Comparison of ENCODE assay signal across 18 cellular contexts in the genomic region with DNA sequence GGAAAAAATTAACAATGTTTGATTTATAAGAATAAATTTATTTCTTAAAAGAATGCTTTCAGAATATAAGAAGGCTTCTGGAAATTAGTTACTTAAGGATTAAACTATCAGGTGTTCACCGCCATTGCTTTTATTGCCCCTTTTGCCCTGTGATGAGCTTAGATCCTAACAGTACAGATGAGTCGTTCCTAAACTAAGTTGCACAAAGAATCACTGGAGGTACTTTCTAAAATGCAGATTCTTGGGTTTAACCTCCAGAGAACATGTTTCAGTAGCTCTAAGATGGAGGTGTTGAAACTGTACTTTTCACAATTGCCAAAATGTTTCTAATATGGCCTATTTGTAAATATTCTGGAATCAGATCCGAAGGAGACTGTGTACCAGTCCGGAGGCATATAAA.
DNase-seq lines count a peak whose midpoint lies in the region; ATAC-seq, FAIRE-seq and TF ChIP-seq lines count a peak whose summit lies in the region.
"Had no signal": no experiment of that assay in that cellular context is flagged by ENCODE, and none has a peak within 500 bp of the region (broad histone marks: within the 10 kb centered on the region; RNA-seq: fewer than 3 reads in every experiment).

No MANE protein-coding gene starts in this region.

- peak; percentile 30 for ATAC-seq in activated CD8-positive, alpha-beta T cell treated with anti-CD3 and anti-CD28 coated beads for 36 hours
- ATAC-seq in activated CD8-positive, alpha-beta T cell treated with anti-CD3 and anti-CD28 coated beads, Interleukin-2, amount 10 ng/mL, durations not matched to agents 7 days and 5 days: no peak
- ATAC-seq in HepG2 (no peak), right lobe of liver (no peak)

- no peak overlapping the region for H3K4me3 ChIP-seq in HepG2 (replicated peaks in 1 of 3; ENCODE audit: insufficient read depth in 1 of 3, low read depth in 2 of 3, low read length in 3 of 3)
- no peak overlapping the region for H3K4me3 ChIP-seq in right lobe of liver
- H3K4me3 ChIP-seq: BLaER1 had no signal

- H3K27me3 ChIP-seq in HepG2 (ENCODE audit: control insufficient read depth in 1 of 2, insufficient read depth in 2 of 2, low read length in 2 of 2) (no peaks in the 10 kb centered on the region), right lobe of liver (no peaks in the 10 kb centered on the region)
- H3K27me3 ChIP-seq: BLaER1 had no signal

- no peak for TF ChIP-seq POLR2A in HepG2 (IDR thresholded peaks at IDR 0.05; ENCODE audit: insufficient read depth in 1 of 2, low read depth in 2 of 2, low read length in 2 of 2)
- TF ChIP-seq POLR2A in right lobe of liver (IDR thresholded peaks at IDR 0.05): no peak

- H3K4me2 ChIP-seq in HepG2 (ENCODE audit: low read depth, low read length): no peak overlapping the region
- H3K4me2 ChIP-seq: BLaER1 had no signal

- no peaks in the 10 kb centered on the region for H3K9me3 ChIP-seq in HepG2 (ENCODE audit: low read length)
- no peaks in the 10 kb centered on the region for H3K9me3 ChIP-seq in right lobe of liver
- H3K9me3 ChIP-seq: BLaER1 had no signal

- POLR2A ChIA-PET in activated CD8-positive, alpha-beta T cell treated with anti-CD3 and anti-CD28 coated beads for 36 hours (lab: Charles Lee): no interaction called here
- POLR2A ChIA-PET in activated CD8-positive, alpha-beta T cell treated with anti-CD3 and anti-CD28 coated beads, Interleukin-2, amount 10 ng/mL, durations not matched to agents 7 days and 5 days (lab: Charles Lee): interaction anchor here (0.7 kb wide), 1 partner anchor 433 kb away, joined by 3 read pairs; no protein-coding TSS in a partner anchor
- POLR2A ChIA-PET in HepG2 (lab: Yijun Ruan, JAX): no interaction called here

- H3K27ac ChIP-seq in HepG2 (ENCODE audit: extremely low read length, insufficient read depth, low read length): no peak overlapping the region
- H3K27ac ChIP-seq in right lobe of liver: no peak overlapping the region
- H3K27ac ChIP-seq in caudate nucleus (ENCODE audit: low read depth, low read length): no peak overlapping the region
- H3K27ac ChIP-seq: BLaER1 had no signal

- H3K36me3 ChIP-seq in HepG2 (replicated peaks in 1 of 2; ENCODE audit: control insufficient read depth in 1 of 2, insufficient read depth in 2 of 2, low read length in 2 of 2): peaks cover 0 to 10% of the 10 kb centered on the region in 2 experiments; a peak in 2 of 5 replicates
- no peaks in the 10 kb centered on the region for H3K36me3 ChIP-seq in right lobe of liver
- H3K36me3 ChIP-seq: BLaER1 had no signal

- TF ChIP-seq EP300 in HepG2 (IDR thresholded peaks at IDR 0.05; ENCODE audit: low read depth in 2 of 2, low read length in 2 of 2): no peak
- no peak for TF ChIP-seq EP300 in HepG2 (CRISPR knock-in tag; IDR thresholded peaks at IDR 0.05; ENCODE audit: borderline replicate concordance)

- no TSS peak for BruUV-seq in HepG2 (replicated peaks; lab: Mats Ljungman, UMichigan)

- H3K4me3 Mint-ChIP-seq in activated CD8-positive, alpha-beta T cell treated with anti-CD3 and anti-CD28 coated beads for 36 hours: no peak overlapping the region
- no peak overlapping the region for H3K4me3 Mint-ChIP-seq in activated CD8-positive, alpha-beta T cell treated with anti-CD3 and anti-CD28 coated beads, Interleukin-2, amount 10 ng/mL, durations not matched to agents 7 days and 5 days
- no peak overlapping the region for H3K4me3 Mint-ChIP-seq in osteocyte (ENCODE audit: unreplicated experiment)
- H3K4me3 Mint-ChIP-seq: CD14-positive monocyte; CD4-positive, alpha-beta memory T cell; H9 had no signal

- H3K4me1 ChIP-seq in HepG2 (ENCODE audit: insufficient read depth, low read length): peaks cover 12% of the 10 kb centered on the region
- H3K4me1 ChIP-seq in right lobe of liver: peaks cover 0 to 24% (median 4%) of the 10 kb centered on the region in 4 donors

- in situ Hi-C loops in HepG2 (cut with HindIII; ENCODE audit: extremely low pct_ligation_motif_present, low pct_unique_long_range_greater_than_20kb): no loop called here

- intact Hi-C loops in activated CD8-positive, alpha-beta T cell treated with anti-CD3 and anti-CD28 coated beads for 36 hours (cut with micrococcal nuclease): no loop called here
- intact Hi-C loops in HepG2 (cut with micrococcal nuclease; ENCODE audit: unreplicated experiment) (no loop called here), right lobe of liver (cut with DNase I) (no loop called here)

- DNase-seq in activated CD8-positive, alpha-beta T cell treated with anti-CD3 and anti-CD28 coated beads for 36 hours: no peak
- DNase-seq in activated CD8-positive, alpha-beta T cell treated with anti-CD3 and anti-CD28 coated beads, Interleukin-2, amount 10 ng/mL, durations not matched to agents 7 days and 5 days: no peak
- DNase-seq in HepG2 (ENCODE audit: low spot score) (no peak), right lobe of liver (no peak), osteocyte (ENCODE audit: extremely low spot score, unreplicated experiment) (no peak), caudate nucleus (lab: John Stamatoyannopoulos, UW) (no peak), EL (no peak), NCI-H82 treated with DMSO at 0.1 percent for 48 hours (lab: John Stamatoyannopoulos, UW; ENCODE audit: unreplicated experiment) (no peak)
- DNase-seq: 8988T; CD4-positive, alpha-beta memory T cell; DMS153; DMS79; GF-D8; H9 had no signal

- H3K27me3 Mint-ChIP-seq in activated CD8-positive, alpha-beta T cell treated with anti-CD3 and anti-CD28 coated beads for 36 hours: no peaks in the 10 kb centered on the region
- peaks cover 10% of the 10 kb centered on the region for H3K27me3 Mint-ChIP-seq in activated CD8-positive, alpha-beta T cell treated with anti-CD3 and anti-CD28 coated beads, Interleukin-2, amount 10 ng/mL, durations not matched to agents 7 days and 5 days (ENCODE audit: low read depth)
- no peaks in the 10 kb centered on the region for H3K27me3 Mint-ChIP-seq in osteocyte (ENCODE audit: unreplicated experiment)

- WGBS in HepG2 (ENCODE audit: low lambda C conversion rate): 96% methylated on average over 4 of the region's 4 CpGs
- WGBS in right lobe of liver (ENCODE audit: insufficient coverage, low coverage, low lambda C conversion rate, missing lambda C conversion rate): 90% methylated on average over 4 of the region's 4 CpGs

- no peak for TF ChIP-seq RAD21 in HepG2 (CRISPR knock-in tag; IDR thresholded peaks at IDR 0.05)

- CTCF ChIA-PET in activated CD8-positive, alpha-beta T cell treated with anti-CD3 and anti-CD28 coated beads for 36 hours (lab: Charles Lee): no interaction called here
- CTCF ChIA-PET in activated CD8-positive, alpha-beta T cell treated with anti-CD3 and anti-CD28 coated beads, Interleukin-2, amount 10 ng/mL, durations not matched to agents 7 days and 5 days (lab: Charles Lee): no interaction called here
- CTCF ChIA-PET in HepG2 (lab: Yijun Ruan, JAX; ENCODE audit: low intra/inter-chr PET ratio, low total read pairs): no interaction called here

- TF ChIP-seq CTCF in activated CD8-positive, alpha-beta T cell treated with anti-CD3 and anti-CD28 coated beads for 36 hours (IDR thresholded peaks at IDR 0.05): no peak
- TF ChIP-seq CTCF in HepG2 (CRISPR knock-in tag; IDR thresholded peaks at IDR 0.05) (no peak), right lobe of liver (IDR thresholded peaks at IDR 0.05) (no peak), osteocyte (IDR thresholded peaks at IDR 0.05) (no peak)

- peaks cover 29% of the 10 kb centered on the region for H3K4me1 Mint-ChIP-seq in activated CD8-positive, alpha-beta T cell treated with anti-CD3 and anti-CD28 coated beads for 36 hours (ENCODE audit: low read depth)
- H3K4me1 Mint-ChIP-seq in activated CD8-positive, alpha-beta T cell treated with anti-CD3 and anti-CD28 coated beads, Interleukin-2, amount 10 ng/mL, durations not matched to agents 7 days and 5 days (ENCODE audit: low read depth): peaks cover 20% of the 10 kb centered on the region
- peaks cover 53% of the 10 kb centered on the region for H3K4me1 Mint-ChIP-seq in osteocyte (ENCODE audit: unreplicated experiment)

- no peak overlapping the region for H2AFZ ChIP-seq in HepG2 (ENCODE audit: low read length)

- H3K9ac ChIP-seq in HepG2 (ENCODE audit: insufficient read depth, low read depth, low read length): no peak overlapping the region
- H3K9ac ChIP-seq: BLaER1 had no signal

- H3K79me2 ChIP-seq in HepG2 (ENCODE audit: insufficient read depth, low read length): no peaks in the 10 kb centered on the region

- H4K20me1 ChIP-seq in HepG2 (ENCODE audit: insufficient read depth, low read length): no peaks in the 10 kb centered on the region; the same call in 1 of the 2 replicates
- H4K20me1 ChIP-seq: BLaER1 had no signal

- H3K27ac Mint-ChIP-seq in activated CD8-positive, alpha-beta T cell treated with anti-CD3 and anti-CD28 coated beads for 36 hours: no peak overlapping the region
- H3K27ac Mint-ChIP-seq in activated CD8-positive, alpha-beta T cell treated with anti-CD3 and anti-CD28 coated beads, Interleukin-2, amount 10 ng/mL, durations not matched to agents 7 days and 5 days: no peak overlapping the region
- H3K27ac Mint-ChIP-seq in osteocyte (ENCODE audit: unreplicated experiment): peak overlapping the region; percentile 82
- H3K27ac Mint-ChIP-seq: CD14-positive monocyte; CD4-positive, alpha-beta memory T cell; H9 had no signal

- peaks cover 7% of the 10 kb centered on the region for H3K36me3 Mint-ChIP-seq in activated CD8-positive, alpha-beta T cell treated with anti-CD3 and anti-CD28 coated beads for 36 hours (ENCODE audit: low read depth)
- H3K36me3 Mint-ChIP-seq in activated CD8-positive, alpha-beta T cell treated with anti-CD3 and anti-CD28 coated beads, Interleukin-2, amount 10 ng/mL, durations not matched to agents 7 days and 5 days (ENCODE audit: low read depth): no peaks in the 10 kb centered on the region
- H3K36me3 Mint-ChIP-seq in osteocyte (ENCODE audit: unreplicated experiment): no peaks in the 10 kb centered on the region
- H3K36me3 Mint-ChIP-seq: CD4-positive, alpha-beta memory T cell had no signal

- FAIRE-seq in HepG2 (lab: Jason Lieb, UNC): peak; percentile 36
- FAIRE-seq: GM12891, H1 had no signal

- no peaks in the 10 kb centered on the region for H3K9me3 Mint-ChIP-seq in activated CD8-positive, alpha-beta T cell treated with anti-CD3 and anti-CD28 coated beads for 36 hours
- no peaks in the 10 kb centered on the region for H3K9me3 Mint-ChIP-seq in activated CD8-positive, alpha-beta T cell treated with anti-CD3 and anti-CD28 coated beads, Interleukin-2, amount 10 ng/mL, durations not matched to agents 7 days and 5 days (ENCODE audit: insufficient read depth)
- H3K9me3 Mint-ChIP-seq in osteocyte (ENCODE audit: unreplicated experiment): no peaks in the 10 kb centered on the region
- H3K9me3 Mint-ChIP-seq: CD4-positive, alpha-beta memory T cell; H9 had no signal

TF ChIP-seq in HepG2, 621 proteins besides CTCF, POLR2A, EP300 and RAD21 (continues in another document):
- TF ChIP-seq XBP1 (CRISPR knock-in tag; IDR thresholded peaks at IDR 0.05) (no peak), AKAP8 (CRISPR knock-in tag; IDR thresholded peaks at IDR 0.05) (no peak), ZNF792 (CRISPR knock-in tag; IDR thresholded peaks at IDR 0.05) (no peak), KDM5A (IDR thresholded peaks at IDR 0.05; ENCODE audit: borderline replicate concordance, low read length) (no peak), MTA1 (CRISPR knock-in tag; IDR thresholded peaks at IDR 0.05; ENCODE audit: borderline replicate concordance) (no peak)
